Comparison of ENCODE assay signal across 1 cellular context in the genomic region with DNA sequence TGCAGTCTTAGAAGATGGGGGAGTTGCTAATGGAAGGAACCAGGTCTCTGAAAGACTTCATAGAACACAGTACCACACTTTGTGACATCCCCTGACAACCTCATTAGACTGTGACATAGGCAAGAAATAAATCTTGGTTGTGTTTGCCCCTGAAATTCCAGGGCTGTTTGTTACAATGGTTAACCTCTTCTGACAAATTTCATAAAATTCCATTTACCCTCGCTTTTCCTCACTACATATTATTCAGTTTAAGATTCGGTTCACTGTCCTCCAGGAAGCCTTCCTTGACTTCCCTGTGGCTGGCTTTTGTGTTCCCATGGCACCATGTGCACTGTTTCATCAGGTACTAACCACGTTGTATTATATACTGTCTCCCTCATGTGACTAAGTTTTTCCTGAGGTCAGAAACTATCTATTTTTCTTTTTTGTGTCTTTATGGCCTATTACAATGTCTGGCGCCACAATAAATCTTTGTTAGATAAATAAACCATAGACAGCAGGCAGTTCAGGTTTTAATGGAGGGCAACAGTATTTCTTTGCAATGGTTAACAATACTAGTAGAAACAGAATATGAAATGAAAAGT.
TF ChIP-seq lines count a peak whose summit lies in the region.

No MANE protein-coding gene starts in this region.

TF ChIP-seq in HEK293, 187 proteins besides CTCF, POLR2A, EP300 and RAD21 (continued from another document):
- TF ChIP-seq, protein P1, sequence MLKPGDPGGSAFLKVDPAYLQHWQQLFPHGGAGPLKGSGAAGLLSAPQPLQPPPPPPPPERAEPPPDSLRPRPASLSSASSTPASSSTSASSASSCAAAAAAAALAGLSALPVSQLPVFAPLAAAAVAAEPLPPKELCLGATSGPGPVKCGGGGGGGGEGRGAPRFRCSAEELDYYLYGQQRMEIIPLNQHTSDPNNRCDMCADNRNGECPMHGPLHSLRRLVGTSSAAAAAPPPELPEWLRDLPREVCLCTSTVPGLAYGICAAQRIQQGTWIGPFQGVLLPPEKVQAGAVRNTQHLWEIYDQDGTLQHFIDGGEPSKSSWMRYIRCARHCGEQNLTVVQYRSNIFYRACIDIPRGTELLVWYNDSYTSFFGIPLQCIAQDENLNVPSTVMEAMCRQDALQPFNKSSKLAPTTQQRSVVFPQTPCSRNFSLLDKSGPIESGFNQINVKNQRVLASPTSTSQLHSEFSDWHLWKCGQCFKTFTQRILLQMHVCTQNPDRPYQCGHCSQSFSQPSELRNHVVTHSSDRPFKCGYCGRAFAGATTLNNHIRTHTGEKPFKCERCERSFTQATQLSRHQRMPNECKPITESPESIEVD (tag by site-specific recombination; IDR thresholded peaks at IDR 0.05) = peak; percentile 68
- TF ChIP-seq, protein P2, sequence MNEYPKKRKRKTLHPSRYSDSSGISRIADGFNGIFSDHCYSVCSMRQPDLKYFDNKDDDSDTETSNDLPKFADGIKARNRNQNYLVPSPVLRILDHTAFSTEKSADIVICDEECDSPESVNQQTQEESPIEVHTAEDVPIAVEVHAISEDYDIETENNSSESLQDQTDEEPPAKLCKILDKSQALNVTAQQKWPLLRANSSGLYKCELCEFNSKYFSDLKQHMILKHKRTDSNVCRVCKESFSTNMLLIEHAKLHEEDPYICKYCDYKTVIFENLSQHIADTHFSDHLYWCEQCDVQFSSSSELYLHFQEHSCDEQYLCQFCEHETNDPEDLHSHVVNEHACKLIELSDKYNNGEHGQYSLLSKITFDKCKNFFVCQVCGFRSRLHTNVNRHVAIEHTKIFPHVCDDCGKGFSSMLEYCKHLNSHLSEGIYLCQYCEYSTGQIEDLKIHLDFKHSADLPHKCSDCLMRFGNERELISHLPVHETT (tag by site-specific recombination; IDR thresholded peaks at IDR 0.05) = no peak
- TF ChIP-seq KLF16 (tag by site-specific recombination; IDR thresholded peaks at IDR 0.05) = no peak
